8 cellular contexts compared by ENCODE assay signal in the genomic region with DNA sequence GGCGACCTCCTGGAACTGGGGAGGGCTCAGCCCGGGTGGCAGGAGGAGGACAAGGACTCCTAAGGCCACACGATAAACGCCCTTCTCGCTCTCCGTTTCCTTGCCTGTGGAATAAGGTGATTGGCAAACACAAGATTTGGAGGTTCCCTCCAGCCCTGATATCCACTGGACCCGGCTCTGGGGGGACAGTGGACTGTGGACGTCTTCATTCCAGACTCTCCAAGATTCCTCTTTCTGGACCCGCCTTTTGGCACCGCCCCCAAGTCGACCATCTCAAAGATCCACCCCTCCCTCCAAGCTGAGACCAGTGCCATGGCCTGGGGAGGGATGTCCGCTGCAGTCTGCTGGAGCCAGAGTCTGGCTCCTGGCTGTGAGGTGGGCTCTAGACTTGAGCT. TPM values are rescaled to one million over a fixed set of nuclear protein-coding genes. Genes with fewer than 3 reads are reported as not detected.
DNase-seq lines count a peak whose midpoint lies in the region; ATAC-seq and TF ChIP-seq lines count a peak whose summit lies in the region.

No MANE protein-coding gene starts in this region.

- in situ Hi-C loops in Panc1 (cut with HindIII; ENCODE audit: low pct_unique_long_range_greater_than_20kb, low sequenced_read_pairs): no loop called here

- peak; percentile 55 for ATAC-seq in Panc1
- no peak for ATAC-seq in HG02678 (IDR thresholded peaks at IDR 0.05; ENCODE audit: unreplicated experiment)

- no peaks in the 10 kb centered on the region; the same call in 1 of the 2 replicates for H3K36me3 ChIP-seq in Panc1 (ENCODE audit: control insufficient read depth, insufficient read depth, low read length)

- no peaks in the 10 kb centered on the region for H3K9me3 ChIP-seq in Panc1 (ENCODE audit: control insufficient read depth, insufficient read depth, low read depth, low read length)

- H3K9me3 Mint-ChIP-seq in endothelial cell (ENCODE audit: unreplicated experiment): no peaks in the 10 kb centered on the region

- H3K4me1 Mint-ChIP-seq in endothelial cell (ENCODE audit: unreplicated experiment): peaks cover 24% of the 10 kb centered on the region

- no TSS peak for BruUV-seq in Panc1 (replicated peaks; lab: Mats Ljungman, UMichigan)

- H3K27me3 ChIP-seq in Panc1 (ENCODE audit: control insufficient read depth, insufficient read depth, low read length): no peaks in the 10 kb centered on the region

- POLR2A ChIA-PET in Panc1 (lab: Charles Lee): interaction anchor here (0.6 kb wide), 1 partner anchor 27 kb away, joined by 9 read pairs; no protein-coding TSS in a partner anchor

- peaks cover 25% of the 10 kb centered on the region for H3K27me3 Mint-ChIP-seq in endothelial cell (ENCODE audit: unreplicated experiment)

- peaks cover 3% of the 10 kb centered on the region; the same call in 1 of the 2 replicates for H3K4me1 ChIP-seq in Panc1 (ENCODE audit: control insufficient read depth, insufficient read depth, low read length)

- H3K36me3 Mint-ChIP-seq in endothelial cell (ENCODE audit: low read depth, unreplicated experiment): peaks cover 12% of the 10 kb centered on the region

- H3K27ac ChIP-seq in Panc1 (ENCODE audit: low read length): peak overlapping the region; percentile 77

- no peak for DNase-seq in GM12864 (ENCODE audit: low read depth)
- DNase-seq in Panc1 (ENCODE audit: low read depth, low spot score): no peak
- no peak for DNase-seq in endothelial cell (ENCODE audit: low spot score)
- peak; percentile 64 for DNase-seq in myocyte (ENCODE audit: low read depth)
- DNase-seq in KG1 (lab: John Stamatoyannopoulos, UW): no peak
- no peak for DNase-seq in hippocampal formation (lab: John Stamatoyannopoulos, UW)
- DNase-seq in NCI-H345 (lab: John Stamatoyannopoulos, UW): no peak

- H3K4me3 ChIP-seq in GM12864 (ENCODE audit: low read depth, low read length): peak overlapping the region; percentile 70
- H3K4me3 ChIP-seq in Panc1 (ENCODE audit: low read depth in 2 of 2, low read length in 2 of 2): peak overlapping the region; percentile 77 to 80

- intact Hi-C loops in Panc1 (cut with micrococcal nuclease; ENCODE audit: unreplicated experiment): no loop called here

- CTCF ChIA-PET in Panc1 (lab: Charles Lee): interaction anchor here (1.2 kb wide), 1 partner anchor 23 kb away, joined by 5 read pairs; the partner anchor contains the start of gene ZNF783

- H3K4me3 Mint-ChIP-seq in endothelial cell (ENCODE audit: unreplicated experiment): peak overlapping the region; percentile 97

- TF ChIP-seq CTCF in GM12864 (IDR thresholded peaks at IDR 0.05; ENCODE audit: low read depth, low read length, missing control alignments) (no peak), Panc1 (IDR thresholded peaks at IDR 0.05) (no peak), endothelial cell (IDR thresholded peaks at IDR 0.05; ENCODE audit: unreplicated experiment) (no peak)

- no peak overlapping the region for H3K27ac Mint-ChIP-seq in endothelial cell (ENCODE audit: unreplicated experiment)

RNA-seq across cellular contexts. Expression of gene ZNF783, which starts 23.6 kb away (rescaled TPM):
- total RNA-seq in Panc1 (2021; ENCODE audit: unreplicated experiment) (16.6 TPM), endothelial cell (ENCODE audit: unreplicated experiment) (15.3 TPM), myocyte (18.1 and 23.6 TPM in 2 replicates)
- polyA plus RNA-seq in Panc1 (2012; ENCODE audit: insufficient read length): 13.6 TPM
- polyA plus RNA-seq in myocyte (2012): 18.1 TPM

RNA-seq across cellular contexts. Expression of gene ZNF212, which starts 46.1 kb away (rescaled TPM):
- total RNA-seq in Panc1 (2021; ENCODE audit: unreplicated experiment) (11.3 TPM), endothelial cell (ENCODE audit: unreplicated experiment) (12.8 TPM), myocyte (5.9 and 8.0 TPM in 2 replicates)
- polyA plus RNA-seq in Panc1 (2012; ENCODE audit: insufficient read length): 9.0 TPM
- 8.7 TPM for polyA plus RNA-seq in myocyte (2012)
